In the genomic region with DNA sequence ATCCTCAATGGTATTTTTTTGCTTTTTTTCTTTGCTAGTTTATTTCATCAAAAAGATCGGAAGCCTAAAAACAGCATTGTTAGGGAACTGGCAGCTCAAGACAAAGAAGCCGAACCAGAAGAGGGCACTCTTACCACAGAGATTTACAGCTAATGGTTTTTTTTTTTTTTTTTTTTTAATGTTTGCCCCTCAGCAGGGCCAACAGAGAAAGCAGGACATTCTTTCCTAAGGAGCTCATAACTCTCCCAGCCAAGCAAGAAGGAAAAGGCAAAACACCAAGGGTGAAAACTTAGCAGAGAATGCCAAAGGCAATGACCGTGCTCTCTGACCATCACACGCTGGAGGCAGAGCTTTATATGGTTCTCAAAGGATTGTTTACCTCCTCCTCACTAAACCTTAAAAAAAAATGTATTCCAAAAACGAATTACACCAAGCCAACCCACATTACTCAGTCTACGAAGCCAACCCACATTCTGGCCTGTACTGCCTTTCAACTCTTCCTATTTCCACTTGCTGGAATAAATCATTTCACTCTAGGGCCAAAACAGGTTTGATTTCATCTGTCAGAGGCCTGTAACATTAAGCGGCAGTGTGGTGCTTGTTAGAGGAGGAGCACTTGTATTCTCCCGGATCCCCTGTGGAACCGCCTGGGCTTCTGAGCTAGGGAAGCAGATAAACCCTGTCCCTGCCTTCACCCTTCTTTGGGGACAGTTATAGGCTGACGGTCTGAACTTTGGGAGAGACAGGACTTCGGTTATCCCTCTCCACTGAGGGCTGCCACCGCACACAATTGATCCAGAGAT, we compare ENCODE assay signal across 8 cellular contexts. TPM values are rescaled to one million over a fixed set of nuclear protein-coding genes. Genes with fewer than 3 reads are reported as not detected.
DNase-seq lines count a peak whose midpoint lies in the region; ATAC-seq and TF ChIP-seq lines count a peak whose summit lies in the region.

No MANE protein-coding gene starts in this region.

- intact Hi-C loops in PC-3 (cut with micrococcal nuclease) (loop anchor here (1.0 to 2.0 kb wide), 5 partner anchors 129 to 525 kb away; no protein-coding TSS in a partner anchor), lower lobe of right lung (cut with DNase I) (loop anchor here (10.0 kb wide), 1 partner anchor 319 kb away; no protein-coding TSS in a partner anchor)

- CTCF ChIA-PET in PC-3 (lab: Charles Lee): interaction anchor here (0.6 to 1.6 kb wide), 31 partner anchors 8 to 620 kb away, joined by 3 to 33 read pairs (median 6); a partner anchor contains a TSS

- H3K27me3 ChIP-seq in PC-3 (ENCODE audit: low read length) (no peaks in the 10 kb centered on the region), lower lobe of right lung (ENCODE audit: low read depth) (no peaks in the 10 kb centered on the region)

- no peaks in the 10 kb centered on the region for H3K27me3 Mint-ChIP-seq in type B pancreatic cell
- peaks cover 6 to 16% of the 10 kb centered on the region in 2 donors for H3K27me3 Mint-ChIP-seq in stimulated activated naive B cell treated with anti-CD40 and anti-IgM and Interleukin-4, amounts not matched to agents 10 μg/mL and 1 μg/mL and 100 μg/mL, for 72 hours

- H3K9me2 ChIP-seq in PC-3 (replicated peaks; ENCODE audit: low read length): no peaks in the 10 kb centered on the region

- H3K9me3 ChIP-seq in PC-3 (ENCODE audit: low read length): no peaks in the 10 kb centered on the region
- H3K9me3 ChIP-seq in lower lobe of right lung: no peaks in the 10 kb centered on the region

- H3K9me3 Mint-ChIP-seq in type B pancreatic cell: no peaks in the 10 kb centered on the region
- H3K9me3 Mint-ChIP-seq in stimulated activated naive B cell treated with anti-CD40 and anti-IgM and Interleukin-4, amounts not matched to agents 10 μg/mL and 1 μg/mL and 100 μg/mL, for 72 hours: no peaks in the 10 kb centered on the region

- H3K4me1 ChIP-seq in PC-3 (ENCODE audit: insufficient read depth, low read length) (peaks cover 17% of the 10 kb centered on the region), lower lobe of right lung (peaks cover 8% of the 10 kb centered on the region)

- peak; percentile 87 for TF ChIP-seq CTCF in PC-3 (conservative IDR thresholded peaks at IDR 0.05; ENCODE audit: low read depth, low read length)
- peak; percentile 60 for TF ChIP-seq CTCF in lower lobe of right lung (IDR thresholded peaks at IDR 0.05)
- TF ChIP-seq CTCF in type B pancreatic cell (conservative IDR thresholded peaks at IDR 0.05): peak; percentile 75

- peaks cover 20% of the 10 kb centered on the region for H3K4me1 Mint-ChIP-seq in type B pancreatic cell (ENCODE audit: unreplicated experiment)
- H3K4me1 Mint-ChIP-seq in stimulated activated naive B cell treated with anti-CD40 and anti-IgM and Interleukin-4, amounts not matched to agents 10 μg/mL and 1 μg/mL and 100 μg/mL, for 72 hours: no peaks in the 10 kb centered on the region

- H3K9ac ChIP-seq in PC-3 (ENCODE audit: low read length): no peak overlapping the region

- DNase-seq in EL: peak; percentile 92
- DNase-seq in KBM-7: peak; percentile 72
- peak; percentile 68 for DNase-seq in PC-3
- peak; percentile 93 for DNase-seq in dedifferentiated amniotic fluid mesenchymal stem cell (ENCODE audit: extremely low spot score)
- no peak for DNase-seq in lower lobe of right lung
- DNase-seq in type B pancreatic cell (ENCODE audit: extremely low spot score, unreplicated experiment): no peak
- DNase-seq in stimulated activated naive B cell treated with anti-CD40 and anti-IgM and Interleukin-4, amounts not matched to agents 10 μg/mL and 1 μg/mL and 100 μg/mL, for 72 hours: no peak

- no peaks in the 10 kb centered on the region for H3F3A ChIP-seq in PC-3 (ENCODE audit: low read length, unreplicated experiment)

- POLR2A ChIA-PET in PC-3 (lab: Charles Lee; ENCODE audit: unreplicated experiment): interaction anchor here (0.5 to 0.6 kb wide), 4 partner anchors 11 to 325 kb away, joined by 3 to 5 read pairs (median 4); a partner anchor contains a TSS

- H3K27ac ChIP-seq in PC-3 (ENCODE audit: low read length) (no peak overlapping the region), lower lobe of right lung (peak overlapping the region; percentile 57)

- H3K4me2 ChIP-seq in PC-3 (ENCODE audit: low read length): peak overlapping the region; percentile 65

- in situ Hi-C loops in KBM-7 (cut with MboI; ENCODE audit: low pct_unique_long_range_greater_than_20kb, low sequenced_read_pairs): loop anchor here (25.0 kb wide), 2 partner anchors 307 to 532 kb away; no protein-coding TSS in a partner anchor

- H3K79me2 ChIP-seq in PC-3 (ENCODE audit: low read length): no peaks in the 10 kb centered on the region

- H3K4me3 Mint-ChIP-seq in type B pancreatic cell: peak overlapping the region; percentile 55
- no peak overlapping the region for H3K4me3 Mint-ChIP-seq in stimulated activated naive B cell treated with anti-CD40 and anti-IgM and Interleukin-4, amounts not matched to agents 10 μg/mL and 1 μg/mL and 100 μg/mL, for 72 hours

- BruUV-seq in PC-3 (replicated peaks; lab: Mats Ljungman, UMichigan): no TSS peak

- ATAC-seq in PC-3 (peak; percentile 53), lower lobe of right lung (peak; percentile 57 to 83), HG03432 (IDR thresholded peaks at IDR 0.05; ENCODE audit: unreplicated experiment) (no peak)
- ATAC-seq in stimulated activated naive B cell treated with anti-CD40 and anti-IgM and Interleukin-4, amounts not matched to agents 10 μg/mL and 1 μg/mL and 100 μg/mL, for 72 hours (replicated peaks): no peak

- H3K4me3 ChIP-seq in PC-3 (ENCODE audit: low read length) (peak overlapping the region; percentile 29; the same call in 1 of the 2 replicates), lower lobe of right lung (no peak overlapping the region)

- H3K36me3 ChIP-seq in PC-3 (ENCODE audit: low read depth, low read length) (no peaks in the 10 kb centered on the region), lower lobe of right lung (no peaks in the 10 kb centered on the region)

- H3K27ac Mint-ChIP-seq in type B pancreatic cell: peak overlapping the region; percentile 82
- H3K27ac Mint-ChIP-seq in stimulated activated naive B cell treated with anti-CD40 and anti-IgM and Interleukin-4, amounts not matched to agents 10 μg/mL and 1 μg/mL and 100 μg/mL, for 72 hours: no peak overlapping the region

- H3K36me3 Mint-ChIP-seq in type B pancreatic cell: no peaks in the 10 kb centered on the region
- H3K36me3 Mint-ChIP-seq in stimulated activated naive B cell treated with anti-CD40 and anti-IgM and Interleukin-4, amounts not matched to agents 10 μg/mL and 1 μg/mL and 100 μg/mL, for 72 hours: no peaks in the 10 kb centered on the region

- no peaks in the 10 kb centered on the region for H4K20me1 ChIP-seq in PC-3 (ENCODE audit: low read length)

- peak overlapping the region; percentile 77 for H2AFZ ChIP-seq in PC-3 (ENCODE audit: low read length)

RNA-seq across cellular contexts. Expression of a gene that starts 35.6 kb away (rescaled TPM):
- 9.9 and 12.0 TPM in 2 replicates for total RNA-seq in PC-3 (2014; rRNA removed)
- 51.3 TPM for total RNA-seq in lower lobe of right lung
- total RNA-seq in type B pancreatic cell (ENCODE audit: low replicate concordance): 33.1 and 46.8 TPM in 2 replicates

Comparison
In these comparisons a context has a peak if more than half of its experiments do, and no peak if none do; other contexts are left out.
1. DNase-seq: peak in EL (single experiment), KBM-7 (single experiment), PC-3 (single experiment) and dedifferentiated amniotic fluid mesenchymal stem cell (single experiment); none in lower lobe of right lung (single experiment), type B pancreatic cell (single experiment) and stimulated activated naive B cell treated with anti-CD40 and anti-IgM and Interleukin-4, amounts not matched to agents 10 μg/mL and 1 μg/mL and 100 μg/mL, for 72 hours (single experiment).
2. ATAC-seq: peak in PC-3 (single experiment) and lower lobe of right lung (2 of 2); none in HG03432 (single experiment) and stimulated activated naive B cell treated with anti-CD40 and anti-IgM and Interleukin-4, amounts not matched to agents 10 μg/mL and 1 μg/mL and 100 μg/mL, for 72 hours (0 of 2).
3. Peak in every context shown above with its lines, with median percentiles within 50 percentile points of each other: CTCF ChIP-seq.